Comparison of ENCODE assay signal across 17 cellular contexts in the genomic region with DNA sequence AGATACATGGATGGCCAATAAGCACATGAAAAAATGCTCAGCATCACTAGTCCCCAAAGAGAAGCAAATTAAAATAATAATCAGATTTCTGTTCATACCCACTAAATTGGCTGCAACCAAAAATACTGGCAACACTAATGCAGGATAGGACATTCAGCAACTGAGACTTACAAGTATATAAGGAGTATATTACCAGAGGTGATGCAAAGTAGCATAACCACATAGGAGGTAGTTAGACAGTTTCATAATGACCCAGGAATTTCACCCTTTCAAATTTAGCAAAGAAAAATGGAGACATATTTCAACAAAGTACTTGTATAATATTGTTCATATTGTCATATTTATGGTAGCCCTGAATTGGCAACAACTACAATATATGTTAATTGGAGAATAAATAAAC.
DNase-seq lines count a peak whose midpoint lies in the region; ATAC-seq lines count a peak whose summit lies in the region.
"Had no signal": no experiment of that assay in that cellular context is flagged by ENCODE, and none has a peak within 500 bp of the region (broad histone marks: within the 10 kb centered on the region; RNA-seq: fewer than 3 reads in every experiment).

No MANE protein-coding gene starts in this region.

- DNase-seq in NK-92 (lab: John Stamatoyannopoulos, UW; ENCODE audit: unreplicated experiment) (no peak), left lobe of liver (ENCODE audit: low spot score) (no peak), cortex of kidney (lab: John Stamatoyannopoulos, UW) (no peak), HuH-7 (ENCODE audit: low spot score) (no peak)
- DNase-seq: DMS79 treated with DMSO at 0.1 percent for 48 hours, IMR-90, NCI-H1417, NCI-H187, NCI-H2107, NCI-H2227 treated with DMSO at 0.1 percent for 48 hours, NCI-H510A treated with DMSO at 0.1 percent for 48 hours, PC-9, T-helper 1 cell, T-helper 9 cell had no signal

- peak; percentile 43 for ATAC-seq in GM18909 (IDR thresholded peaks at IDR 0.05; ENCODE audit: poor library complexity, unreplicated experiment)
- peak; percentile 44 for ATAC-seq in GM21717 (IDR thresholded peaks at IDR 0.05; ENCODE audit: unreplicated experiment)
- ATAC-seq in HG03060 (IDR thresholded peaks at IDR 0.05; ENCODE audit: low read depth, unreplicated experiment): peak; percentile 52
- no peak for ATAC-seq in left lobe of liver
